In genomic region chr19:4454952-4455738, GRCh38 we compare ENCODE assay signal across 8 cellular contexts. TPM values are rescaled to one million over a fixed set of nuclear protein-coding genes. Genes with fewer than 3 reads are reported as not detected.
DNase-seq lines count a peak whose midpoint lies in the region; ATAC-seq, FAIRE-seq and TF ChIP-seq lines count a peak whose summit lies in the region.

No MANE protein-coding gene starts in this region.

- intact Hi-C loops in head of caudate nucleus (cut with DNase I), result loop anchor here (10.0 kb wide), 1 partner anchor 50 kb away; the partner anchor contains the start of genes CHAF1A and SH3GL1
- intact Hi-C loops in activated CD4-positive, alpha-beta T cell treated with anti-CD3 and anti-CD28 coated beads, Interleukin-2, amount 10 ng/mL, durations not matched to agents 24 days and 14 days (cut with micrococcal nuclease), result loop anchor here (10.0 kb wide), 1 partner anchor 1020 kb away; no protein-coding TSS in a partner anchor

- peak overlapping the region; percentile 98 for H3K4me2 ChIP-seq in skeletal muscle satellite cell (ENCODE audit: low read length)

- H3K36me3 ChIP-seq in skeletal muscle satellite cell (ENCODE audit: insufficient read depth, low read length), result peaks cover 36% of the 10 kb centered on the region

- peak overlapping the region; percentile 54 for H3K27ac Mint-ChIP-seq in activated naive CD8-positive, alpha-beta T cell treated with anti-CD3 and anti-CD28 coated beads, Interleukin-2, amount 50 U/mL, for 24 hours
- no peak overlapping the region for H3K27ac Mint-ChIP-seq in activated CD4-positive, alpha-beta T cell treated with anti-CD3 and anti-CD28 coated beads, Interleukin-2, amount 10 ng/mL, durations not matched to agents 24 days and 14 days

- H3K4me1 Mint-ChIP-seq in activated naive CD8-positive, alpha-beta T cell treated with anti-CD3 and anti-CD28 coated beads, Interleukin-2, amount 50 U/mL, for 24 hours, result peaks cover 16% of the 10 kb centered on the region
- peaks cover 16% of the 10 kb centered on the region for H3K4me1 Mint-ChIP-seq in activated CD4-positive, alpha-beta T cell treated with anti-CD3 and anti-CD28 coated beads, Interleukin-2, amount 10 ng/mL, durations not matched to agents 24 days and 14 days

- H3K36me3 Mint-ChIP-seq in activated naive CD8-positive, alpha-beta T cell treated with anti-CD3 and anti-CD28 coated beads, Interleukin-2, amount 50 U/mL, for 24 hours (ENCODE audit: low read depth), result peaks cover 6% of the 10 kb centered on the region
- peaks cover 11% of the 10 kb centered on the region for H3K36me3 Mint-ChIP-seq in activated CD4-positive, alpha-beta T cell treated with anti-CD3 and anti-CD28 coated beads, Interleukin-2, amount 10 ng/mL, durations not matched to agents 24 days and 14 days (ENCODE audit: low read depth)

- ATAC-seq in activated naive CD8-positive, alpha-beta T cell treated with anti-CD3 and anti-CD28 coated beads, Interleukin-2, amount 50 U/mL, for 24 hours, result no peak
- no peak for ATAC-seq in GM19455 (IDR thresholded peaks at IDR 0.05; ENCODE audit: unreplicated experiment)
- no peak for ATAC-seq in GM19023 (IDR thresholded peaks at IDR 0.05; ENCODE audit: unreplicated experiment)
- ATAC-seq in GM18909 (IDR thresholded peaks at IDR 0.05; ENCODE audit: poor library complexity, unreplicated experiment), result no peak

- peak overlapping the region; percentile 91 for H3K4me3 ChIP-seq in skeletal muscle satellite cell (ENCODE audit: low read length)

- peak overlapping the region; percentile 89 for H3K9ac ChIP-seq in skeletal muscle satellite cell (ENCODE audit: low read depth, low read length)

- no peak for FAIRE-seq in GM12891 (lab: Jason Lieb, UNC)

- H3K9me3 Mint-ChIP-seq in activated naive CD8-positive, alpha-beta T cell treated with anti-CD3 and anti-CD28 coated beads, Interleukin-2, amount 50 U/mL, for 24 hours, result no peaks in the 10 kb centered on the region
- H3K9me3 Mint-ChIP-seq in activated CD4-positive, alpha-beta T cell treated with anti-CD3 and anti-CD28 coated beads, Interleukin-2, amount 10 ng/mL, durations not matched to agents 24 days and 14 days, result no peaks in the 10 kb centered on the region

- H3K27me3 Mint-ChIP-seq in activated naive CD8-positive, alpha-beta T cell treated with anti-CD3 and anti-CD28 coated beads, Interleukin-2, amount 50 U/mL, for 24 hours, result peaks cover 2% of the 10 kb centered on the region
- peaks cover 2% of the 10 kb centered on the region for H3K27me3 Mint-ChIP-seq in activated CD4-positive, alpha-beta T cell treated with anti-CD3 and anti-CD28 coated beads, Interleukin-2, amount 10 ng/mL, durations not matched to agents 24 days and 14 days

- no peak overlapping the region for H3K4me3 Mint-ChIP-seq in activated naive CD8-positive, alpha-beta T cell treated with anti-CD3 and anti-CD28 coated beads, Interleukin-2, amount 50 U/mL, for 24 hours
- H3K4me3 Mint-ChIP-seq in activated CD4-positive, alpha-beta T cell treated with anti-CD3 and anti-CD28 coated beads, Interleukin-2, amount 10 ng/mL, durations not matched to agents 24 days and 14 days, result no peak overlapping the region

- DNase-seq in GM12891 (ENCODE audit: insufficient read length, low spot score) (peak; percentile 6), head of caudate nucleus (peak in 36 of 42 donors; percentile 30 to 91 (median 62))
- DNase-seq in activated naive CD8-positive, alpha-beta T cell treated with anti-CD3 and anti-CD28 coated beads, Interleukin-2, amount 50 U/mL, for 24 hours, result no peak
- no peak for DNase-seq in activated CD4-positive, alpha-beta T cell treated with anti-CD3 and anti-CD28 coated beads, Interleukin-2, amount 10 ng/mL, durations not matched to agents 24 days and 14 days

- H3K4me1 ChIP-seq in skeletal muscle satellite cell (ENCODE audit: control insufficient read depth, insufficient read depth, low read length), result peaks cover 20% of the 10 kb centered on the region

- TF ChIP-seq POLR2A in GM12891 (IDR thresholded peaks at IDR 0.05; ENCODE audit: low read depth, low read length), result no peak

- H3K27me3 ChIP-seq in skeletal muscle satellite cell (ENCODE audit: control insufficient read depth, insufficient read depth, low read length), result no peaks in the 10 kb centered on the region

- H3K9me3 ChIP-seq in skeletal muscle satellite cell (replicated peaks; ENCODE audit: low read length), result no peaks in the 10 kb centered on the region

TF ChIP-seq in GM12891, 5 proteins besides CTCF, POLR2A, EP300 and RAD21:
- TF ChIP-seq POLR2AphosphoS5 (IDR thresholded peaks at IDR 0.05; ENCODE audit: low read depth, low read length) (no peak), POU2F2 (IDR thresholded peaks at IDR 0.05; ENCODE audit: low read depth, low read length) (no peak), SPI1 (IDR thresholded peaks at IDR 0.05; ENCODE audit: low read depth, low read length) (no peak)

RNA-seq across cellular contexts. Expression of gene UBXN6, which starts 2.4 kb away (rescaled TPM):
- polyA plus RNA-seq in GM12891 (2012; ENCODE audit: low read depth, missing spikeins), result 36.2 TPM
- 103 and 109 TPM in 2 replicates for total RNA-seq in skeletal muscle satellite cell (2012; rRNA removed)
- total RNA-seq in activated CD4-positive, alpha-beta T cell treated with anti-CD3 and anti-CD28 coated beads, Interleukin-2, amount 10 ng/mL, durations not matched to agents 24 days and 14 days, result 41.2 and 47.2 TPM in 2 replicates

RNA-seq across cellular contexts. Expression of gene HDGFL2, which starts 17.0 kb away (rescaled TPM):
- 33.5 TPM for polyA plus RNA-seq in GM12891 (2012; ENCODE audit: low read depth, missing spikeins)
- 42.4 and 55.8 TPM in 2 replicates for total RNA-seq in skeletal muscle satellite cell (2012; rRNA removed)
- total RNA-seq in activated CD4-positive, alpha-beta T cell treated with anti-CD3 and anti-CD28 coated beads, Interleukin-2, amount 10 ng/mL, durations not matched to agents 24 days and 14 days, result 66.0 and 72.7 TPM in 2 replicates

RNA-seq across cellular contexts. Expression of gene CHAF1A, which starts 52.7 kb away (rescaled TPM):
- 21.8 TPM for polyA plus RNA-seq in GM12891 (2012; ENCODE audit: low read depth, missing spikeins)
- 9.8 and 17.2 TPM in 2 replicates for total RNA-seq in skeletal muscle satellite cell (2012; rRNA removed)
- total RNA-seq in activated CD4-positive, alpha-beta T cell treated with anti-CD3 and anti-CD28 coated beads, Interleukin-2, amount 10 ng/mL, durations not matched to agents 24 days and 14 days, result 99.4 and 103 TPM in 2 replicates

RNA-seq across cellular contexts. Expression of gene SH3GL1, which starts 54.8 kb away (rescaled TPM):
- polyA plus RNA-seq in GM12891 (2012; ENCODE audit: low read depth, missing spikeins), result 25.7 TPM
- total RNA-seq in skeletal muscle satellite cell (2012; rRNA removed), result 91.8 and 122 TPM in 2 replicates
- 53.8 and 56.8 TPM in 2 replicates for total RNA-seq in activated CD4-positive, alpha-beta T cell treated with anti-CD3 and anti-CD28 coated beads, Interleukin-2, amount 10 ng/mL, durations not matched to agents 24 days and 14 days

Comparison
In these comparisons a context has a peak if more than half of its experiments do, and no peak if none do; other contexts are left out.
1. DNase-seq: peak in GM12891 (single experiment) and head of caudate nucleus (36 of 42); none in activated naive CD8-positive, alpha-beta T cell treated with anti-CD3 and anti-CD28 coated beads, Interleukin-2, amount 50 U/mL, for 24 hours (single experiment) and activated CD4-positive, alpha-beta T cell treated with anti-CD3 and anti-CD28 coated beads, Interleukin-2, amount 10 ng/mL, durations not matched to agents 24 days and 14 days (single experiment).